Comparison of ENCODE assay signal across 26 cellular contexts in the genomic region with DNA sequence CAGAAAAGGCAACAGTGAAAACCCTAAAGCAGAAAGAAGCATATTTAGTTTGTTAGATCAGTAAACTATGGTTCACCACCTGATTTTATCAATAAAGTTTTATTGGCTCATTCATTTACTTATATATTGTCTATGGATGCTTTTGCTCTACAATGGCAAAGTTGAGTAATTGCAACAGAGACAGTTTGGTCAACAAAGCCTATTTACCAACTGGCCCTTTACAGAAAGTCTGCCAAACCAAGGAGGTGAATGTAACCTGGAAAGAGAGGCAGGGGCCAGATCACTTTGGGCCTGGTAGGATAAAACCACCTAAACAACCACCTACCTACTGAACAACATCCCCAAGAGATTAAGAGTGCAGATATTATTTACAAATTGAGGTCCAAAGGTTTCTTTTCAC. TPM values are rescaled to one million over a fixed set of nuclear protein-coding genes. Genes with fewer than 3 reads are reported as not detected.
"Had no signal": no experiment of that assay in that cellular context is flagged by ENCODE, and none has a peak within 500 bp of the region (broad histone marks: within the 10 kb centered on the region; RNA-seq: fewer than 3 reads in every experiment).

No MANE protein-coding gene starts in this region.

- FAIRE-seq: RCC 7860 had no signal

- H3K4me1 ChIP-seq: SJSA1 had no signal

- H3K4me3 ChIP-seq: SJSA1, SK-N-MC had no signal

- H3K9ac ChIP-seq: KMS-11 had no signal

- DNase-seq: IMR-90, Kasumi-1, MV-4-11, NCI-H1048, NCI-H1105, NCI-H1417, NCI-H146, NCI-H1694 treated with DMSO at 0.1 percent for 48 hours, NCI-H1930, NCI-H2081, NCI-H2107, NCI-H2227 treated with DMSO at 0.1 percent for 48 hours, NCI-H446, NCI-H510A, NCI-H524 treated with DMSO at 0.1 percent for 48 hours, NCI-H69, NCI-H774, Right ventricle myocardium superior, RPMI8226, SIG-M5 had no signal

- H3K36me3 ChIP-seq: SJSA1 had no signal

- H3K27ac ChIP-seq: KMS-11, SJSA1, SK-N-MC had no signal

- H3K9me3 ChIP-seq: SJSA1 had no signal

- H3K4me2 ChIP-seq: KMS-11 had no signal

RNA-seq across cellular contexts. Expression of a gene that starts 47.0 kb away (rescaled TPM):
- total RNA-seq: HT-29, IMR-90, MCF 10A, SJSA1 had no signal
- polyA plus RNA-seq: IMR-90 had no signal
